In genomic region chr3:53254190-53254809, GRCh38 we compare ENCODE assay signal across 8 cellular contexts. TPM values are rescaled to one million over a fixed set of nuclear protein-coding genes. Genes with fewer than 3 reads are reported as not detected.
DNase-seq lines count a peak whose midpoint lies in the region; ATAC-seq and TF ChIP-seq lines count a peak whose summit lies in the region.

No MANE protein-coding gene starts in this region.

- H3K23ac ChIP-seq in IMR-90 (ENCODE audit: low read depth, low read length) = peak overlapping the region; percentile 14

- no peaks in the 10 kb centered on the region for H3K9me3 Mint-ChIP-seq in stimulated activated naive B cell treated with anti-CD40 and anti-IgM and Interleukin-4, amounts not matched to agents 10 μg/mL and 1 μg/mL and 100 μg/mL, for 72 hours

- WGBS in IMR-90 (ENCODE audit: extremely low coverage in 2 of 2, insufficient read length in 1 of 2), 2 experiments = 0% methylated on average over 3 of the region's 9 CpGs; no CpG with 5 or more reads in 1 of the 2 experiments

- peak overlapping the region; percentile 93 for H3K9ac ChIP-seq in IMR-90 (ENCODE audit: low read depth, low read length)

- H3K4me3 Mint-ChIP-seq in stimulated activated naive B cell treated with anti-CD40 and anti-IgM and Interleukin-4, amounts not matched to agents 10 μg/mL and 1 μg/mL and 100 μg/mL, for 72 hours = peak overlapping the region; percentile 93 to 99

- H3K79me1 ChIP-seq in IMR-90 (ENCODE audit: low read depth in 1 of 2, low read length in 2 of 2) = peaks cover 0 to 47% of the 10 kb centered on the region in 2 experiments; a peak in 3 of 4 replicates

- no peak overlapping the region for H2AFZ ChIP-seq in IMR-90 (replicated peaks; ENCODE audit: low read length, poor library complexity)

- H3K36me3 ChIP-seq in IMR-90 (ENCODE audit: control insufficient read depth, insufficient read depth, low read length) = peaks cover 10% of the 10 kb centered on the region; the same call in 1 of the 2 replicates

- peak overlapping the region; percentile 69 for H3K14ac ChIP-seq in IMR-90 (replicated peaks; ENCODE audit: low read depth, low read length)

- H3K27me3 Mint-ChIP-seq in stimulated activated naive B cell treated with anti-CD40 and anti-IgM and Interleukin-4, amounts not matched to agents 10 μg/mL and 1 μg/mL and 100 μg/mL, for 72 hours = no peaks in the 10 kb centered on the region

- peak overlapping the region; percentile 9 for H2BK5ac ChIP-seq in IMR-90 (ENCODE audit: low read depth, low read length, poor library complexity, severe bottlenecking)

- ATAC-seq in IMR-90 (ENCODE audit: low read depth) = no peak
- no peak for ATAC-seq in stimulated activated naive B cell treated with anti-CD40 and anti-IgM and Interleukin-4, amounts not matched to agents 10 μg/mL and 1 μg/mL and 100 μg/mL, for 72 hours (replicated peaks)

- dilution Hi-C loops in IMR-90 (cut with HindIII; ENCODE audit: low sequenced_read_pairs, unreplicated experiment) = no loop called here

- peaks cover 11 to 28% of the 10 kb centered on the region in 2 donors for H3K36me3 Mint-ChIP-seq in stimulated activated naive B cell treated with anti-CD40 and anti-IgM and Interleukin-4, amounts not matched to agents 10 μg/mL and 1 μg/mL and 100 μg/mL, for 72 hours

- peaks cover 65% of the 10 kb centered on the region for H4K20me1 ChIP-seq in IMR-90 (ENCODE audit: insufficient read depth, low read length)

- BruUV-seq in IMR-90 (replicated peaks; lab: Mats Ljungman, UMichigan) = no TSS peak

- intact Hi-C loops in IMR-90 (cut with micrococcal nuclease) = loop anchor here (2.0 kb wide), 1 partner anchor 15 kb away; no protein-coding TSS in a partner anchor

- no peaks in the 10 kb centered on the region for H3K9me3 ChIP-seq in IMR-90 (ENCODE audit: control insufficient read depth, insufficient read depth, low read length)

- H3K27ac Mint-ChIP-seq in stimulated activated naive B cell treated with anti-CD40 and anti-IgM and Interleukin-4, amounts not matched to agents 10 μg/mL and 1 μg/mL and 100 μg/mL, for 72 hours = peak overlapping the region; percentile 94

- H3K9me1 ChIP-seq in IMR-90 (ENCODE audit: insufficient read depth, low read length) = peaks cover 25% of the 10 kb centered on the region

- no peak overlapping the region for H4K8ac ChIP-seq in IMR-90 (ENCODE audit: low read depth in 2 of 2, low read length in 2 of 2)

- no peak for TF ChIP-seq RAD21 in IMR-90 (IDR thresholded peaks at IDR 0.05; ENCODE audit: low read length)

- H4K91ac ChIP-seq in IMR-90 (ENCODE audit: insufficient read depth, low read depth, low read length) = no peak overlapping the region

- H2BK20ac ChIP-seq in IMR-90 (ENCODE audit: low read depth, low read length) = no peak overlapping the region

- peak overlapping the region; percentile 86 for H3K4me3 ChIP-seq in GM08714 (ENCODE audit: low read length)
- peak overlapping the region; percentile 95 for H3K4me3 ChIP-seq in IMR-90 (ENCODE audit: insufficient read depth, low read depth, low read length)

- H2AK9ac ChIP-seq in IMR-90 (replicated peaks; ENCODE audit: low read depth, low read length, poor library complexity) = peak overlapping the region; percentile 98

- no peaks in the 10 kb centered on the region for H3K27me3 ChIP-seq in IMR-90 (ENCODE audit: control insufficient read depth, insufficient read depth, low read length)

- no peak overlapping the region for H3K56ac ChIP-seq in IMR-90 (ENCODE audit: extremely low read depth, insufficient read depth, low read length)

- peaks cover 22% of the 10 kb centered on the region for H3K4me1 ChIP-seq in IMR-90 (ENCODE audit: control insufficient read depth, insufficient read depth, low read length)

- POLR2A ChIA-PET in IMR-90 (lab: Charles Lee; ENCODE audit: unreplicated experiment) = no interaction called here

- H3K4me1 Mint-ChIP-seq in stimulated activated naive B cell treated with anti-CD40 and anti-IgM and Interleukin-4, amounts not matched to agents 10 μg/mL and 1 μg/mL and 100 μg/mL, for 72 hours = peaks cover 31 to 68% of the 10 kb centered on the region in 2 donors

- TF ChIP-seq CTCF in IMR-90 (conservative IDR thresholded peaks at IDR 0.05; ENCODE audit: low read depth, low read length) = no peak

- DNase-seq in IMR-90 (no peak), astrocyte of the hippocampus (ENCODE audit: low read depth, low spot score) (peak; percentile 49), iris pigment epithelial cell (ENCODE audit: low read depth) (peak; percentile 35), amniotic stem cell (lab: John Stamatoyannopoulos, UW) (no peak)
- DNase-seq in stimulated activated naive B cell treated with anti-CD40 and anti-IgM and Interleukin-4, amounts not matched to agents 10 μg/mL and 1 μg/mL and 100 μg/mL, for 72 hours = no peak
- no peak for DNase-seq in central memory CD4-positive, alpha-beta T cell
- no peak for DNase-seq in activated CD4-positive, CD25-positive, alpha-beta regulatory T cell (lab: John Stamatoyannopoulos, UW)

- no peak overlapping the region for H2BK15ac ChIP-seq in IMR-90 (ENCODE audit: low read depth, low read length)

- H2AK5ac ChIP-seq in IMR-90 (ENCODE audit: low read depth, low read length) = 0 out of 2 replicates have a peak overlapping the region, but pooled peaks have one; percentile 20

- peak overlapping the region; percentile 97 for H3K4me2 ChIP-seq in IMR-90 (ENCODE audit: low read depth, low read length)

- no peak overlapping the region for H2BK120ac ChIP-seq in IMR-90 (ENCODE audit: low read depth, low read length)

- peak overlapping the region; percentile 17; the same call in 1 of the 2 replicates for H3K4ac ChIP-seq in IMR-90 (ENCODE audit: low read depth, low read length)

- in situ Hi-C loops in IMR-90 (cut with MboI; ENCODE audit: low sequenced_read_pairs) = no loop called here

- CTCF ChIA-PET in IMR-90 (lab: Yijun Ruan, JAX) = interaction anchor here (1.1 kb wide), 1 partner anchor 140 kb away, joined by 3 read pairs; no protein-coding TSS in a partner anchor

- no peak for TF ChIP-seq POLR2A in IMR-90 (IDR thresholded peaks at IDR 0.05; ENCODE audit: low read depth, low read length)

- no peak overlapping the region for H4K5ac ChIP-seq in IMR-90 (ENCODE audit: low read depth, low read length)

- H3K18ac ChIP-seq in IMR-90 (ENCODE audit: low read depth, low read length) = no peak overlapping the region

- H3K27ac ChIP-seq in IMR-90 (ENCODE audit: insufficient read depth, low read length) = peak overlapping the region; percentile 92

TF ChIP-seq in IMR-90, 13 proteins besides CTCF, POLR2A, EP300 and RAD21:
- TF ChIP-seq USF2 (IDR thresholded peaks at IDR 0.05; ENCODE audit: low read depth, low read length) (no peak), MXI1 (IDR thresholded peaks at IDR 0.05; ENCODE audit: borderline replicate concordance, low read depth, low read length) (no peak), MAFK (IDR thresholded peaks at IDR 0.05; ENCODE audit: low read depth, low read length) (no peak), MAZ (IDR thresholded peaks at IDR 0.05; ENCODE audit: borderline replicate concordance, low read depth, low read length) (no peak), RCOR1 (IDR thresholded peaks at IDR 0.05; ENCODE audit: insufficient replicate concordance, low read length) (no peak), CHD1 (IDR thresholded peaks at IDR 0.05; ENCODE audit: low read depth, low read length) (no peak), CEBPB (IDR thresholded peaks at IDR 0.05; ENCODE audit: low read depth, low read length) (no peak), RFX5 (IDR thresholded peaks at IDR 0.05; ENCODE audit: low read depth, low read length) (no peak), SMC3 (IDR thresholded peaks at IDR 0.05; ENCODE audit: low read depth, low read length) (no peak), FOS (IDR thresholded peaks at IDR 0.05; ENCODE audit: low read depth, low read length) (no peak), NFE2L2 (IDR thresholded peaks at IDR 0.05; ENCODE audit: low read depth, low read length) (no peak), ELK1 (IDR thresholded peaks at IDR 0.05; ENCODE audit: borderline replicate concordance, low read depth, low read length) (no peak), BHLHE40 (IDR thresholded peaks at IDR 0.05; ENCODE audit: low read depth, low read length) (no peak)

RNA-seq across cellular contexts. Expression of gene TKT, which starts 1.5 kb away (rescaled TPM):
- total RNA-seq in IMR-90 (2012; rRNA removed) = 301 and 349 TPM in 2 replicates
- polyA plus RNA-seq in IMR-90 (2012; rRNA removed) = 280 and 325 TPM in 2 replicates
- 199 and 222 TPM in 2 replicates for polyA plus RNA-seq in IMR-90 (2012; cell fraction: cytosol; rRNA removed)
- polyA plus RNA-seq in IMR-90 (2012; cell fraction: nucleus; rRNA removed; ENCODE audit: low replicate concordance) = 167 and 314 TPM in 2 replicates

Comparison
In these comparisons a context has a peak if more than half of its experiments do, and no peak if none do; other contexts are left out.
1. DNase-seq: peak in astrocyte of the hippocampus (single experiment) and iris pigment epithelial cell (single experiment); none in IMR-90 (single experiment), stimulated activated naive B cell treated with anti-CD40 and anti-IgM and Interleukin-4, amounts not matched to agents 10 μg/mL and 1 μg/mL and 100 μg/mL, for 72 hours (single experiment), central memory CD4-positive, alpha-beta T cell (single experiment), activated CD4-positive, CD25-positive, alpha-beta regulatory T cell (0 of 4) and amniotic stem cell (single experiment).